ENCODE assay signal across 8 cellular contexts in the genomic region with DNA sequence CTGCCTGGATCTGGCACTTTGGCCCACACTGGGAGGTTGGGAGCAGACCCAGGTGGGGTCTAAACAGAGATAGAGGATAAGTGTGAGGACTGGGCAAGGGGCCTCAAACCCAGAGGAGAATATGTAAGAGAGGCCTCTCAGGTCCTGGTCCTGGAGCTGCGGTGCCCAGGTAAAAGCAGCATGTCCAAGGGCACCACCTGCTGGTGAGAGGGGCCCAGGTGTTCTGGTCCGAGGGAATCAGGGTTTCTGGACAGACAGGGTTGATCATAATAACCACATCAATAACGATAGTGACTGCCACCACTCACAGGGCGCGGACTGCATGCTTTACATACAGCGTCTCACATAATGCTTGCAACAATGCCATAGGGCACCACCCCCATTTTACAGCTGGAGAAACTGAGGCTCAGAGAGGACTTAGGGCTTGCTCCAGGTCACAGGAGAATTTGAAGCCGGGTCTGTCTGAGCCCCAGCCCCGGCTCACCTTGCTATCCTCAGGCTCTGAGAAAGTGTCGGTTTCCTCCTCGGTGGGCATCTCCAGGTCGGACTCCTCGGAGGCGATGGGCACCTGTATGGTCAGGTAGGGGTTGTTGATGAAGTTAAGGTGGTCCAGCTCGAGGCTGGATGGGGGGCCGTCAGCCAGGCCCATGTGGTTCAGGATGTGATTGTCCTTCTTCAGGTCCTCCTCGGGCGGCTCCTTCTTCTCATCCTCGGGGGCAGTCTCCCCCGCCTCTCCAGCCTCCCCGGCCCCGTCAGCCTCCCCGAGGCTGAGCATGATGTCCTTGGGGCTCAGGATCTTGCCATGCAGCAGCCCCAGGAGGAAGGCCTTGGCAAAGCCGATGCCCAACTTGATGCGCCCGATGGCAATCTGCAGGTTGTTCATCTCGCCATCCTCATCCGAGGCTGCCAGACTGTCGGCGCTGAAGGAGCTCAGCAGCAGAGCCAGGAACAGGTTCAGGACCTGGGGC. TPM values are rescaled to one million over a fixed set of nuclear protein-coding genes. Genes with fewer than 3 reads are reported as not detected.
A peak's percentile ranks its signal among the peaks of the same experiment; 100 is the strongest.
DNase-seq lines count a peak whose midpoint lies in the region; ATAC-seq and TF ChIP-seq lines count a peak whose summit lies in the region.

No MANE protein-coding gene starts in this region.

- no peaks in the 10 kb centered on the region for H3K79me2 ChIP-seq in OCI-LY3 (ENCODE audit: low read length)

- DNase-seq in activated gamma-delta T cell treated with Interleukin-2 at 50 U/mL for 16 hours (peak; percentile 32), activated gamma-delta T cell (lab: John Stamatoyannopoulos, UW) (no peak), hippocampal formation (lab: John Stamatoyannopoulos, UW) (no peak), COR-L47 (lab: John Stamatoyannopoulos, UW) (no peak), hepatic stellate cell (ENCODE audit: low spot score) (no peak)
- DNase-seq in stimulated activated naive CD4-positive, alpha-beta T cell treated with Interleukin-2 at 50 U/mL for 16 hours (lab: John Stamatoyannopoulos, UW) = peak; percentile 17

- TF ChIP-seq CTCF in OCI-LY3 (IDR thresholded peaks at IDR 0.05; ENCODE audit: low read depth, low read length) = peak; percentile 84

- H3K27ac ChIP-seq in OCI-LY3 (ENCODE audit: low read length) = no peak overlapping the region

- no peak overlapping the region for H3K9ac ChIP-seq in OCI-LY3 (ENCODE audit: low read length)

- peak; percentile 61 for ATAC-seq in esophagus mucosa

- H4K20me1 ChIP-seq in OCI-LY3 (ENCODE audit: insufficient read depth, low read length) = no peaks in the 10 kb centered on the region

- H3K27me3 ChIP-seq in OCI-LY3 (ENCODE audit: low read depth, low read length) = peaks cover 15% of the 10 kb centered on the region

- H2AFZ ChIP-seq in OCI-LY3 (ENCODE audit: low read depth, low read length) = no peak overlapping the region

- no peak overlapping the region for H3K4me3 ChIP-seq in OCI-LY3 (ENCODE audit: low read length)

- H3K36me3 ChIP-seq in OCI-LY3 (replicated peaks; ENCODE audit: low read depth, low read length) = no peaks in the 10 kb centered on the region

- H3K9me3 ChIP-seq in OCI-LY3 (ENCODE audit: insufficient read depth, low read length) = no peaks in the 10 kb centered on the region

- 0 out of 2 replicates have a peak overlapping the region, but pooled peaks have one; percentile 12 for H3K4me2 ChIP-seq in OCI-LY3 (ENCODE audit: low read length)

- H3K4me1 ChIP-seq in OCI-LY3 (ENCODE audit: low read length) = peaks cover 32% of the 10 kb centered on the region

RNA-seq across cellular contexts. Expression of a gene that starts 19.1 kb away (rescaled TPM):
- 1.9 TPM for total RNA-seq in esophagus mucosa

RNA-seq across cellular contexts. Expression of a gene that starts 21.5 kb away (rescaled TPM):
- 0.12 TPM for total RNA-seq in esophagus mucosa

RNA-seq across cellular contexts. Expression of a gene that starts 32.6 kb away (rescaled TPM):
- not detected for total RNA-seq in esophagus mucosa

RNA-seq across cellular contexts. Expression of a gene that starts 40.2 kb away (rescaled TPM):
- not detected for total RNA-seq in esophagus mucosa

RNA-seq across cellular contexts. Expression of a gene that starts 46.9 kb away (rescaled TPM):
- total RNA-seq in esophagus mucosa = not detected

Comparison
In these comparisons a context has a peak if more than half of its experiments do, and no peak if none do; other contexts are left out.
1. DNase-seq: peak in activated gamma-delta T cell treated with Interleukin-2 at 50 U/mL for 16 hours (single experiment) and stimulated activated naive CD4-positive, alpha-beta T cell treated with Interleukin-2 at 50 U/mL for 16 hours (single experiment); none in activated gamma-delta T cell (single experiment), hippocampal formation (0 of 2), COR-L47 (single experiment) and hepatic stellate cell (single experiment).